10 cellular contexts compared by ENCODE assay signal in the genomic region with DNA sequence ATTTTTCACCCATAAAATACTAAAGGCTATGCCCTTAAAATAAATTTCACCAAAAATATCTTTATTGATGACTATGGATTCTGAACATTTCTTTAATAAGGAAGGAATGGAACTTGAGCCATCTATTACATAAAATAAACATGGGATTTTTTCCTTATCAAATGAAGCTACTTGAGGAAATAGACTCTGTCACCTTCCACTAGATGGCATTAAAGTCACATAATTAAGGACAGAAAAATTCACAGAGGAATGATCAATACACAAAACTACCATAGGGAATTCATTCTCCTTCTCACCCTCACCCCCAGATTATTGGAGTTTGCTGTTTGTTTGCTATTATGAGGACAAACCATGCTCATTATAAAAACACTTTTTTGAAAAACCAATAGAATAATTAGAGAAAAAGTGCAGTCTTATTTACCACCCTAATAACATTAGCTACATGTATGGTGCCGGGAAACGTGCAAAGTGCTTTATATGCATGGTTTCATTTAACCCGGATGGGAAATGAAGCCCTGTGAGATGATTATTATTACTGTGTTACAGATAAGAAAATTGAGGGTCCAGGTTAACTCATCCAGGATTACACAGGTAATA. TPM values are rescaled to one million over a fixed set of nuclear protein-coding genes. Genes with fewer than 3 reads are reported as not detected.
DNase-seq lines count a peak whose midpoint lies in the region; ATAC-seq and TF ChIP-seq lines count a peak whose summit lies in the region.
"Had no signal": no experiment of that assay in that cellular context is flagged by ENCODE, and none has a peak within 500 bp of the region (broad histone marks: within the 10 kb centered on the region; RNA-seq: fewer than 3 reads in every experiment).

No MANE protein-coding gene starts in this region.

- H3K9me3 ChIP-seq in PC-3 (ENCODE audit: low read length) (no peaks in the 10 kb centered on the region), tibial artery (no peaks in the 10 kb centered on the region)

- DNase-seq in SIG-M5 treated with dmso at 0.1 percent for 504 hours (lab: John Stamatoyannopoulos, UW; ENCODE audit: unreplicated experiment) = peak; percentile 12
- no peak for DNase-seq in SIG-M5 (lab: John Stamatoyannopoulos, UW)
- peak; percentile 34 for DNase-seq in PC-3
- no peak for DNase-seq in foreskin keratinocyte
- DNase-seq in tibial artery = no peak
- no peak for DNase-seq in NCI-H187 treated with DMSO at 0.1 percent for 48 hours (lab: John Stamatoyannopoulos, UW)
- no peak for DNase-seq in kidney glomerular epithelial cell (lab: John Stamatoyannopoulos, UW)
- DNase-seq in islet precursor cell = no peak
- DNase-seq: activated CD8-positive, alpha-beta memory T cell treated with anti-CD3 and anti-CD28 coated beads, Interleukin-2, amount 50 U/mL, for 48 hours had no signal

- POLR2A ChIA-PET in PC-3 (lab: Charles Lee; ENCODE audit: unreplicated experiment) = no interaction called here

- no peaks in the 10 kb centered on the region for H3F3A ChIP-seq in PC-3 (ENCODE audit: low read length, unreplicated experiment)

- H3K4me1 ChIP-seq in PC-3 (ENCODE audit: insufficient read depth, low read length) (no peaks in the 10 kb centered on the region), foreskin keratinocyte (no peaks in the 10 kb centered on the region), tibial artery (no peaks in the 10 kb centered on the region)

- no peaks in the 10 kb centered on the region for H3K9me2 ChIP-seq in PC-3 (replicated peaks; ENCODE audit: low read length)

- H3K4me3 ChIP-seq in PC-3 (ENCODE audit: low read length) (no peak overlapping the region), tibial artery (no peak overlapping the region)

- no TSS peak for BruUV-seq in PC-3 (replicated peaks; lab: Mats Ljungman, UMichigan)

- no peaks in the 10 kb centered on the region for H3K79me2 ChIP-seq in PC-3 (ENCODE audit: low read length)

- ATAC-seq in PC-3 (no peak), foreskin keratinocyte (no peak)

- CTCF ChIA-PET in PC-3 (lab: Charles Lee) = interaction anchor here (0.6 to 1.3 kb wide), 4 partner anchors 97 to 363 kb away, joined by 3 to 4 read pairs (median 3); no protein-coding TSS in a partner anchor

- H2AFZ ChIP-seq in PC-3 (ENCODE audit: low read length) = no peak overlapping the region

- H3K36me3 ChIP-seq in PC-3 (ENCODE audit: low read depth, low read length) (no peaks in the 10 kb centered on the region), tibial artery (no peaks in the 10 kb centered on the region)

- H3K27ac ChIP-seq in PC-3 (ENCODE audit: low read length) (no peak overlapping the region), foreskin keratinocyte (no peak overlapping the region), tibial artery (no peak overlapping the region)

- H3K27me3 ChIP-seq in PC-3 (ENCODE audit: low read length) (0 out of 2 replicates have a peak, but pooled peaks cover 11% of the 10 kb centered on the region), foreskin keratinocyte (no peaks in the 10 kb centered on the region), tibial artery (no peaks in the 10 kb centered on the region)

- peak; percentile 53 for TF ChIP-seq CTCF in PC-3 (conservative IDR thresholded peaks at IDR 0.05; ENCODE audit: low read depth, low read length)
- peak; percentile 54 for TF ChIP-seq CTCF in foreskin keratinocyte (conservative IDR thresholded peaks at IDR 0.05)
- peak; percentile 17 to 21 for TF ChIP-seq CTCF in tibial artery (IDR thresholded peaks at IDR 0.05)

- intact Hi-C loops in PC-3 (cut with micrococcal nuclease) = loop anchor here (2.0 to 5.0 kb wide), 3 partner anchors 139 to 351 kb away; no protein-coding TSS in a partner anchor
- intact Hi-C loops in tibial artery (cut with DNase I; ENCODE audit: low total_unique reads) = no loop called here

- H3K9ac ChIP-seq in PC-3 (ENCODE audit: low read length) = no peak overlapping the region

- no peak overlapping the region for H3K4me2 ChIP-seq in PC-3 (ENCODE audit: low read length)

- no peaks in the 10 kb centered on the region for H4K20me1 ChIP-seq in PC-3 (ENCODE audit: low read length)

RNA-seq across cellular contexts. Expression of a gene that starts 21.1 kb away (rescaled TPM):
- not detected in 2 replicates for total RNA-seq in PC-3 (2014; rRNA removed)
- total RNA-seq in foreskin keratinocyte = not detected in 2 replicates
- not detected in 2 replicates for polyA plus RNA-seq in foreskin keratinocyte
- polyA plus RNA-seq: keratinocyte had no signal

Comparison
In these comparisons a context has a peak if more than half of its experiments do, and no peak if none do; other contexts are left out.
1. DNase-seq: peak in SIG-M5 treated with dmso at 0.1 percent for 504 hours (single experiment) and PC-3 (single experiment); none in SIG-M5 (single experiment), foreskin keratinocyte (0 of 2), tibial artery (0 of 2), NCI-H187 treated with DMSO at 0.1 percent for 48 hours (single experiment), kidney glomerular epithelial cell (single experiment) and islet precursor cell (single experiment).
2. Peak in every context shown above with its lines, with median percentiles within 50 percentile points of each other: CTCF ChIP-seq.